3 cellular contexts compared by ENCODE assay signal in the genomic region with DNA sequence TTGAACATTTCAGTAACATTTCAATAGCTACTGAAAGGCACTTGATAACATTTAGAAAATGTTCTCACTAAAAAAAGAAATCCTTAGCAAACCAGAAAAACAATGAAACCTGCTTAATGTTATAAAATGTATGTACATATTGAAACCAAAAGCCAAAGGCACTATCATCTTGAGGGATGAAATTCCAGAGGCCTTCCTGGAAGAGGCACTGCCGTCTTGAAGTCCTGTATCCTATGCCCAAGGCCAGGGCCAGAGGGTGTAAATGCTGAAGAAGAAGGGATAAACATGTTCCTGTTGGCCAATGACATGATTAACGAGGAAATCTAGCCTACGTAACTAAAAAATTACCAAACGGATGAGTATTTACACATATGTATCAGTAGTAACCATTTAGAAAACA.
TF ChIP-seq lines count a peak whose summit lies in the region.

No MANE protein-coding gene starts in this region.

TF ChIP-seq in HepG2, 621 proteins besides CTCF, POLR2A, EP300 and RAD21:
- no peak for TF ChIP-seq TBL1XR1 (IDR thresholded peaks at IDR 0.05; ENCODE audit: borderline replicate concordance, low read length, partially characterized antibody)
- no peak for TF ChIP-seq ZNF615 (CRISPR knock-in tag; IDR thresholded peaks at IDR 0.05; ENCODE audit: borderline replicate concordance)
- peak; percentile 1; the same call in 1 of the 2 replicates for TF ChIP-seq HNF4A (CRISPR knock-in tag; IDR thresholded peaks at IDR 0.05)

TF ChIP-seq in A549, 52 proteins besides CTCF, POLR2A, EP300 and RAD21:
- TF ChIP-seq SMC3 (IDR thresholded peaks at IDR 0.05) (no peak), ZFP36 (IDR thresholded peaks at IDR 0.05; ENCODE audit: borderline replicate concordance, partially characterized antibody) (peak; percentile 75)
TF ChIP-seq in A549: peak in this region for 1.

TF ChIP-seq in K562, 482 proteins besides CTCF, POLR2A, EP300 and RAD21:
- TF ChIP-seq ELF4 (CRISPR knock-in tag; IDR thresholded peaks at IDR 0.05) (no peak), ZFP36 (IDR thresholded peaks at IDR 0.05; ENCODE audit: low read depth, low read length, partially characterized antibody) (peak; percentile 91), NR1H2 (CRISPR knock-in tag; IDR thresholded peaks at IDR 0.05) (no peak)
